8 cellular contexts compared by ENCODE assay signal in the genomic region with DNA sequence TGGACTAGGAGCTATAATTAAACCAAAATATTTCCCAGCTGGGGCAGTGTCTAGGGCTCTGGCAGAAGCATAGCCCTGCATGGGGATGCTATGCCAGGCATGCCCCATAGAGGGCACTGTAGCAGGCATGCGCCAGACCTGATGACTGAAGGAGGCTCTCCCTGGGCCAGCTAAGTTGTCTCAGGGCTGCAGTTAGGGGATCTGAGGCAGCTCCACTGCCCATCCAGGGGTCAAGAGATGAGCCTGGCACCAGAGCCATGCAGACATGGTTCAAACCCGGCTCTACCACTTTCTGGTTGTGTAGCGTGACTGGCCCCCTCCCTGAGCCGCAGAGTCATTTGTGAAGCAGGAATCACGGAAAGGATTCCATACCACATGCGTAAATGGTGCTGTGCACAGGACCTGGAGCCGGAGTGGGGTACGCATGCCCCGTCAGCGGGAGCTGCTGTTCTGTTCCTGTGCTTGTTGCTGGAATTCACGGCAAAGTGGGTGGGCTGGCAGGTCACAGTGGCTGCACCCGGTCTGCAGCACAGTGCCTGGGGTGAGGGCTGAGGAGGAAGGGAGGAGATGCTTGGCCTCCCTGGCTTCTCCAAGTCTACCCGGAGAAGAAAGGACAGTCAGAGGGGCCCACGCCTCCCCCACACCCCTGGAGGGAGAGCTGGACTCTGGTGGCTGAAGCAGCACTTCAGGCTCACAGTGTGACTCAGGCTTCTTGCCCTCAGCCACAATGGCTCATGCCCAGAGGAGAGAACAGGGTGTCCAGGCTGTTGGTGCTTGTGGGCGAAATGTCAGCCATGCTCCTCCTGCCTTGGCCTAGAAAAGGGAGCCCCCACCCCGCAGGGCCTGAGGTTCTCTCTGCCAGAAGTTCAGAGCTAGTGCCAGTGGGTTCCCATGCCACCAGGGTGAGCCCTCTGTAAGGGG. TPM values are rescaled to one million over a fixed set of nuclear protein-coding genes. Genes with fewer than 3 reads are reported as not detected.
A peak's percentile ranks its signal among the peaks of the same experiment; 100 is the strongest.
DNase-seq lines count a peak whose midpoint lies in the region; ATAC-seq, FAIRE-seq and TF ChIP-seq lines count a peak whose summit lies in the region.

No MANE protein-coding gene starts in this region.

- H3K27me3 ChIP-seq in K562 (ENCODE audit: control insufficient read depth in 2 of 2, insufficient read depth in 2 of 2, low read length in 2 of 2) = no peaks in the 10 kb centered on the region

- H3K9me3 ChIP-seq in K562 (replicated peaks; ENCODE audit: control insufficient read depth, insufficient read depth, low read depth, low read length) = no peaks in the 10 kb centered on the region; the same call in 1 of the 2 replicates

- peak overlapping the region in 1 of 2 experiments; percentile 87; a peak in 2 of 4 replicates for H3K9ac ChIP-seq in K562 (ENCODE audit: insufficient read depth in 1 of 2, low read depth in 2 of 2, low read length in 2 of 2)

- peak; percentile 13 for DNase-seq in NCI-H510A treated with DMSO at 0.1 percent for 48 hours (lab: John Stamatoyannopoulos, UW)
- no peak for DNase-seq in NCI-H510A (lab: John Stamatoyannopoulos, UW)
- DNase-seq in T-helper 2 cell treated with Interferon-gamma antibody and Interleukin-4, amounts not matched to agents 5 μg/mL and 100 μg/mL, for 36 hours (ENCODE audit: low spot score) = peak; percentile 48
- peak; percentile 69 to 75 (median 72) for DNase-seq in K562 (ENCODE audit: extremely low read depth in 1 of 4, low spot score in 3 of 4)
- peak; percentile 87 for DNase-seq in islet precursor cell
- peak; percentile 27 to 53 for DNase-seq in stimulated activated CD4-positive, alpha-beta T cell treated with anti-CD3 and anti-CD28 coated beads, Interleukin-1b, Interleukin-23, amount 100 ng/mL, for 4 hours (ENCODE audit: low read depth in 2 of 2)
- DNase-seq in DMS153 treated with DMSO at 0.1 percent for 48 hours (lab: John Stamatoyannopoulos, UW; ENCODE audit: unreplicated experiment) = no peak

- H3K4me1 Mint-ChIP-seq in T-helper 2 cell treated with Interferon-gamma antibody and Interleukin-4, amounts not matched to agents 5 μg/mL and 100 μg/mL, for 36 hours (ENCODE audit: low read depth) = no peaks in the 10 kb centered on the region

- TF ChIP-seq CTCF in K562 (IDR thresholded peaks at IDR 0.05 in 2 of 3, conservative IDR thresholded peaks at IDR 0.05 in 1 of 3; ENCODE audit: insufficient read depth in 2 of 3, low read depth in 1 of 3, low read length in 3 of 3) = peak; percentile 73 to 84 (median 78)

- H3K4me2 ChIP-seq in K562 (ENCODE audit: insufficient read depth, low read length) = no peak overlapping the region

- H3K27ac ChIP-seq in K562 (ENCODE audit: extremely low read depth, low read depth, low read length) = no peak overlapping the region

- ATAC-seq in HG03432 (IDR thresholded peaks at IDR 0.05; ENCODE audit: unreplicated experiment) (peak; percentile 74), K562 (peak; percentile 94)

- BruUV-seq in K562 (replicated peaks; lab: Mats Ljungman, UMichigan) = no TSS peak

- no peaks in the 10 kb centered on the region for H4K20me1 ChIP-seq in K562 (replicated peaks; ENCODE audit: control insufficient read depth, insufficient read depth, low read length)

- no peaks in the 10 kb centered on the region for H3K9me3 Mint-ChIP-seq in T-helper 2 cell treated with Interferon-gamma antibody and Interleukin-4, amounts not matched to agents 5 μg/mL and 100 μg/mL, for 36 hours

- TF ChIP-seq RAD21 in K562 (CRISPR knock-in tag; conservative IDR thresholded peaks at IDR 0.05 in 1 of 2, IDR thresholded peaks at IDR 0.05 in 1 of 2) = peak in 1 of 2 experiments; percentile 32; a peak in 2 of 4 replicates

- POLR2A ChIA-PET in K562 (lab: Yijun Ruan, JAX) = interaction anchor here (0.6 to 1.0 kb wide), 6 partner anchors 10 to 1072 kb away, joined by 3 to 6 read pairs (median 3); no protein-coding TSS in a partner anchor

- H3K27me3 Mint-ChIP-seq in T-helper 2 cell treated with Interferon-gamma antibody and Interleukin-4, amounts not matched to agents 5 μg/mL and 100 μg/mL, for 36 hours (ENCODE audit: low read depth) = no peaks in the 10 kb centered on the region

- intact Hi-C loops in K562 (cut with micrococcal nuclease) = no loop called here

- H3K4me3 ChIP-seq in K562 = no peak overlapping the region

- H2AFZ ChIP-seq in K562 (ENCODE audit: low read depth, low read length) = peak overlapping the region; percentile 12; the same call in 1 of the 2 replicates

- CTCF ChIA-PET in K562 (lab: Yijun Ruan, JAX; ENCODE audit: low intra/inter-chr PET ratio) = interaction anchor here (0.6 kb wide), 1 partner anchor 24 kb away, joined by 4 read pairs; no protein-coding TSS in a partner anchor

- H3K27ac Mint-ChIP-seq in T-helper 2 cell treated with Interferon-gamma antibody and Interleukin-4, amounts not matched to agents 5 μg/mL and 100 μg/mL, for 36 hours = no peak overlapping the region

- peaks cover 58% of the 10 kb centered on the region; the same call in 2 of the 3 replicates for H3K36me3 ChIP-seq in K562 (ENCODE audit: control insufficient read depth, insufficient read depth, low read length)

- peaks cover 3% of the 10 kb centered on the region for H3K9me1 ChIP-seq in K562 (ENCODE audit: control insufficient read depth, insufficient read depth, low read length)

- FAIRE-seq in K562 (lab: Jason Lieb, UNC) = peak; percentile 84

- TF ChIP-seq POLR2A in K562 (conservative IDR thresholded peaks at IDR 0.05) = no peak

- peaks cover 20 to 23% of the 10 kb centered on the region in 2 experiments; a peak in 4 of 5 replicates for H3K4me1 ChIP-seq in K562 (replicated peaks in 1 of 2; ENCODE audit: control insufficient read depth in 2 of 2, insufficient read depth in 2 of 2, low read length in 2 of 2)

- H3K36me3 Mint-ChIP-seq in T-helper 2 cell treated with Interferon-gamma antibody and Interleukin-4, amounts not matched to agents 5 μg/mL and 100 μg/mL, for 36 hours (ENCODE audit: low read depth) = peaks cover 14% of the 10 kb centered on the region

- no peak for TF ChIP-seq EP300 in K562 (IDR thresholded peaks at IDR 0.05; ENCODE audit: low read length)

- 74% methylated on average over 13 of the region's 16 CpGs for WGBS in K562 (ENCODE audit: insufficient coverage, low coverage, missing lambda C conversion rate)

- in situ Hi-C loops in K562 (cut with MboI) = loop anchor here (25.0 kb wide), 1 partner anchor 155 kb away; a partner anchor contains a TSS

- H3K79me2 ChIP-seq in K562 (ENCODE audit: control insufficient read depth, insufficient read depth, low read length) = no peaks in the 10 kb centered on the region

- no peak overlapping the region for H3K4me3 Mint-ChIP-seq in T-helper 2 cell treated with Interferon-gamma antibody and Interleukin-4, amounts not matched to agents 5 μg/mL and 100 μg/mL, for 36 hours

TF ChIP-seq in K562, 482 proteins besides CTCF, POLR2A, EP300 and RAD21 (continues in another document):
- TF ChIP-seq, protein P1, sequence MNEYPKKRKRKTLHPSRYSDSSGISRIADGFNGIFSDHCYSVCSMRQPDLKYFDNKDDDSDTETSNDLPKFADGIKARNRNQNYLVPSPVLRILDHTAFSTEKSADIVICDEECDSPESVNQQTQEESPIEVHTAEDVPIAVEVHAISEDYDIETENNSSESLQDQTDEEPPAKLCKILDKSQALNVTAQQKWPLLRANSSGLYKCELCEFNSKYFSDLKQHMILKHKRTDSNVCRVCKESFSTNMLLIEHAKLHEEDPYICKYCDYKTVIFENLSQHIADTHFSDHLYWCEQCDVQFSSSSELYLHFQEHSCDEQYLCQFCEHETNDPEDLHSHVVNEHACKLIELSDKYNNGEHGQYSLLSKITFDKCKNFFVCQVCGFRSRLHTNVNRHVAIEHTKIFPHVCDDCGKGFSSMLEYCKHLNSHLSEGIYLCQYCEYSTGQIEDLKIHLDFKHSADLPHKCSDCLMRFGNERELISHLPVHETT (CRISPR knock-in tag; conservative IDR thresholded peaks at IDR 0.05 in 1 of 2, IDR thresholded peaks at IDR 0.05 in 1 of 2) = no peak
- TF ChIP-seq, protein P2, sequence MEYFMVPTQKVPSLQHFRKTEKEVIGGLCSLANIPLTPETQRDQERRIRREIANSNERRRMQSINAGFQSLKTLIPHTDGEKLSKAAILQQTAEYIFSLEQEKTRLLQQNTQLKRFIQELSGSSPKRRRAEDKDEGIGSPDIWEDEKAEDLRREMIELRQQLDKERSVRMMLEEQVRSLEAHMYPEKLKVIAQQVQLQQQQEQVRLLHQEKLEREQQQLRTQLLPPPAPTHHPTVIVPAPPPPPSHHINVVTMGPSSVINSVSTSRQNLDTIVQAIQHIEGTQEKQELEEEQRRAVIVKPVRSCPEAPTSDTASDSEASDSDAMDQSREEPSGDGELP (CRISPR knock-in tag; IDR thresholded peaks at IDR 0.05; ENCODE audit: borderline replicate concordance) = no peak; the same call in 1 of the 2 replicates

RNA-seq across cellular contexts. Expression of a gene that starts 43.1 kb away (rescaled TPM):
- not detected in 2 replicates for total RNA-seq in K562 (2011; cell fraction: chromatin; rRNA removed; ENCODE audit: low replicate concordance)
- total RNA-seq in K562 (2011; cell fraction: nucleolus; rRNA removed) = not detected in 2 replicates
- total RNA-seq in K562 (2011; cell fraction: nucleoplasm; rRNA removed) = not detected in 2 replicates
- total RNA-seq in K562 (2014; rRNA removed) = not detected in 2 replicates
- total RNA-seq in K562 (2014; rRNA removed; fragmentation: Illumina TruSeq; extraction: Trizol) = not detected in 2 replicates
- not detected in 2 replicates for total RNA-seq in K562 (2015; rRNA removed; fragmentation: Illumina TruSeq; extraction: Trizol)
- total RNA-seq in K562 (2021) = not detected in 2 replicates
- polyA plus RNA-seq in K562 (2011; rRNA removed) = 0.06 TPM in 1 of 2 replicates, not detected in the other
- not detected in 2 replicates for polyA plus RNA-seq in K562 (2011; cell fraction: cytosol; rRNA removed)
- polyA plus RNA-seq in K562 (2011; cell fraction: nucleus; rRNA removed) = not detected in 2 replicates
- polyA plus RNA-seq in K562 (2012) = not detected in 2 replicates
- polyA plus RNA-seq in K562 (2014; fragmentation: Illumina TruSeq; extraction: Trizol) = not detected in 2 replicates
- not detected for polyA plus RNA-seq in K562 (2014; fragmentation: Nextera tagmentation; extraction: Ambion mirVana)
- polyA plus RNA-seq in K562 (2014; rRNA removed) = not detected in 2 replicates
- polyA minus RNA-seq in K562 (2011; rRNA and poly(A)+ RNA removed) = not detected in 2 replicates
- polyA minus RNA-seq in K562 (2011; cell fraction: cytosol; rRNA and poly(A)+ RNA removed) = not detected in 2 replicates
- not detected in 2 replicates for polyA minus RNA-seq in K562 (2011; cell fraction: nucleus; rRNA and poly(A)+ RNA removed)

Comparison
In these comparisons a context has a peak if more than half of its experiments do, and no peak if none do; other contexts are left out.
1. DNase-seq: peak in NCI-H510A treated with DMSO at 0.1 percent for 48 hours (single experiment), T-helper 2 cell treated with Interferon-gamma antibody and Interleukin-4, amounts not matched to agents 5 μg/mL and 100 μg/mL, for 36 hours (single experiment), K562 (4 of 4), islet precursor cell (single experiment) and stimulated activated CD4-positive, alpha-beta T cell treated with anti-CD3 and anti-CD28 coated beads, Interleukin-1b, Interleukin-23, amount 100 ng/mL, for 4 hours (2 of 2); none in NCI-H510A (single experiment) and DMS153 treated with DMSO at 0.1 percent for 48 hours (single experiment).